In genomic region chr11:107494036-107494435, GRCh38 we compare ENCODE assay signal across 17 cellular contexts.
"Had no signal": no experiment of that assay in that cellular context is flagged by ENCODE, and none has a peak within 500 bp of the region (broad histone marks: within the 10 kb centered on the region; RNA-seq: fewer than 3 reads in every experiment).

No MANE protein-coding gene starts in this region.

- DNase-seq: effector memory CD4-positive, alpha-beta T cell; esophagus squamous epithelium; foreskin fibroblast; immature natural killer cell; left colon; naive thymus-derived CD4-positive, alpha-beta T cell; nephron progenitor cell; posterior cingulate gyrus; right cardiac atrium; small intestine; stimulated activated CD4-positive, alpha-beta T cell treated with anti-CD3 and anti-CD28 coated beads, Interleukin-12 subunit alpha, Interleukin-12 subunit beta, amount 100 ng/mL, for 4 hours; stimulated activated naive CD4-positive, alpha-beta T cell; stomach; substantia nigra; trophoblast cell had no signal

- H3K4me3 ChIP-seq: esophagus squamous epithelium, gastroesophageal sphincter, stomach, thoracic aorta had no signal
